ENCODE assay signal across 8 cellular contexts in the genomic region with DNA sequence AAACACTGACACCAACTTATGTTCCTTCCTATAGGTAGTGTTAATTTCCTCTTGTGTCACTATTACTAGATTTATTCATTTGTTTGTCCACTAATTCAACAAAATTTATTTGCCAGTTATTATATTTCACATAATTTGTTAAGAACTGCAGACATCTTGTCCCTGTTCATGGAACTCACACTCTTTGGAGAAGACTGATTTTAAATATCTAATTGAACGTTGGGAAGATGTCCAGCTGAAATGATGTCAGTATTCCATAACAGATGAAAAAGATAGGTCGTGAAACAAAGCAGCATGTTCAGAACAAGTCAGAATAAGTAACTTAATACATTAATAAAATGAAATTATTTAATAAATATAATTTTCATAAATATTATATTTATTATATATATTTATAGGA.
"Had no signal": no experiment of that assay in that cellular context is flagged by ENCODE, and none has a peak within 500 bp of the region (broad histone marks: within the 10 kb centered on the region; RNA-seq: fewer than 3 reads in every experiment).

No MANE protein-coding gene starts in this region.

- H3K36me3 Mint-ChIP-seq: IgD-negative memory B cell had no signal

- H3K4me2 ChIP-seq: GM23338, KMS-11 had no signal

- H3K4me3 ChIP-seq: GM23338 had no signal

- H3K9ac ChIP-seq: KMS-11 had no signal

- H3K4me1 Mint-ChIP-seq: GM23338, H9, IgD-negative memory B cell had no signal

- H3K27me3 Mint-ChIP-seq: IgD-negative memory B cell had no signal

- H2AFZ ChIP-seq: GM23338 had no signal

- H3K4me3 Mint-ChIP-seq: GM23338, H9, IgD-negative memory B cell had no signal

- H3K27ac ChIP-seq: HL-60, KMS-11 had no signal

- H3K27ac Mint-ChIP-seq: GM23338, H9, IgD-negative memory B cell had no signal

- H3K9me3 Mint-ChIP-seq: GM23338, H9 had no signal

- ATAC-seq: GM23338, HepG2 had no signal

- DNase-seq: H9, HCEC 1CT, KBM-7 had no signal
